ENCODE assay signal across 8 cellular contexts in the genomic region with DNA sequence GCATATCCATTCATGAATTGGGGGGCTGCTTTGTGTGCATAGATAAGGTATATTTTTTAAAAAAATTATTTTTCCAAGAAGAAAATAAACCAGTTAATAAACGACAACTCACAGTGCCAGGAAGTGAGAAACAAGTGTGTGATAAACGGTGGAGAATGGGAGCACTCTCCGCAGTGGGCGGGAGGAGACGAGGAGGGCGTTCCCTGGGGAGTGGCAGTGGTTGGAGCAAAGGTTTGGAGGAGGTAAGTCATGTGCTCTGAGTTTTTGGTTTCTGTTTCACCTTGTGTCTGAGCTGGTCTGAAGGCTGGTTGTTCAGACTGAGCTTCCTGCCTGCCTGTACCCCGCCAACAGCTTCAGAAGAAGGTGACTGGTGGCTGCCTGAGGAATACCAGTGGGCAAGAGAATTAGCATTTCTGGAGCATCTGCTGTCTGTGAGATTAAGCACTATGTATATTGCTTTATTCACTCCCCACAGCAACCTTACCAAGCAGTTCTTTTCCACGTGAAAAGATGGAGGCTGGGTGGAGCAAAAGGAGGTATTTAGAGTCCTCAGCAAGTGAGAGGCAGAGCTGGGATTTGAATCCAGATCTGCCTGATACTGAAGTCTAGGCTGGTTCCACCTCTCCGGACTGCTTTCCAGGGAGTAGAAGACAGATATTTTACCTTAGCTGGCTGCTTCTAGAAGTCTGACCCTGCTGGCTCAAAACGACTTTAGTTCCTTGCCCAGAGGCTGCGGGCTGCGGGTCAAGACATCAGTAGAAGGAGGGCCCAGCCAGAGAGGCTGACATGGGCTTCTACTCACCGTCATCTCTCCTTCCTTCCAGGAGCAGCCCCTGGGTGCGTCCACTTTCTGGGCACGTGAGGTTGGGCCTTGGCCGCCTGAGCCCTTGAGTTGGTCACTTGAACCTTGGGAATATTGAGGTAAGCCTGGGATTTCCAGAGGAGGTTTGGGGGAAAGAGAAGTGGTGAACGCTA.
DNase-seq lines count a peak whose midpoint lies in the region; FAIRE-seq and TF ChIP-seq lines count a peak whose summit lies in the region.

No MANE protein-coding gene starts in this region.

- POLR2A ChIA-PET in GM10248 (lab: Yijun Ruan, JAX), result interaction anchor here (0.8 to 1.0 kb wide), 5 partner anchors 27 to 547 kb away, joined by 3 to 4 read pairs (median 3); a partner anchor contains a TSS

- no peaks in the 10 kb centered on the region for H3K36me3 ChIP-seq in iPS-18a (ENCODE audit: control insufficient read depth, low read depth, low read length)

- no peak for TF ChIP-seq CTCF in GM10248 (IDR thresholded peaks at IDR 0.05; ENCODE audit: control extremely low read depth, extremely low read depth, low read depth, missing control alignments)

- TF ChIP-seq POLR2A in H54 (IDR thresholded peaks at IDR 0.05; ENCODE audit: low read depth, low read length), result peak; percentile 10; the same call in 1 of the 2 replicates

- H3K4me3 ChIP-seq in iPS-18a (ENCODE audit: low read length), result peak overlapping the region; percentile 8

- DNase-seq in GM10248 (ENCODE audit: extremely low spot score) (peak; percentile 83), H54 (ENCODE audit: insufficient read length, low spot score) (peak; percentile 59), Kasumi-1 (lab: John Stamatoyannopoulos, UW) (peak; percentile 99), SHP77 treated with DMSO at 0.1 percent for 48 hours (lab: John Stamatoyannopoulos, UW) (peak; percentile 82), activated gamma-delta T cell treated with Interleukin-2 at 50 U/mL for 16 hours (peak; percentile 76), NCI-H1930 (lab: John Stamatoyannopoulos, UW) (no peak)
- DNase-seq in stimulated activated CD4-positive, alpha-beta T cell treated with anti-CD3 and anti-CD28 coated beads, Interleukin-2, amount 100 ng/mL, for 4 hours (ENCODE audit: low read depth), result peak; percentile 82

- H3K27me3 ChIP-seq in iPS-18a (ENCODE audit: control insufficient read depth, insufficient read depth, low read length), result no peaks in the 10 kb centered on the region

- no peak overlapping the region for H3K9ac ChIP-seq in iPS-18a (ENCODE audit: low read length)

- no peaks in the 10 kb centered on the region for H3K4me1 ChIP-seq in iPS-18a (ENCODE audit: control insufficient read depth, low read depth, low read length)

- no peaks in the 10 kb centered on the region for H3K9me3 ChIP-seq in iPS-18a (ENCODE audit: control insufficient read depth, low read depth, low read length)

- no peak overlapping the region for H3K27ac ChIP-seq in iPS-18a (ENCODE audit: low read length)

- CTCF ChIA-PET in GM10248 (lab: Yijun Ruan, JAX), result interaction anchor here (0.6 to 3.6 kb wide), 47 partner anchors 10 to 762 kb away, joined by 3 to 95 read pairs (median 8); a partner anchor contains a TSS

- peak; percentile 97 for FAIRE-seq in H54 (lab: Jason Lieb, UNC)

Comparison
In these comparisons a context has a peak if more than half of its experiments do, and no peak if none do; other contexts are left out.
1. DNase-seq: peak in GM10248 (single experiment), H54 (single experiment), Kasumi-1 (2 of 2), SHP77 treated with DMSO at 0.1 percent for 48 hours (single experiment), activated gamma-delta T cell treated with Interleukin-2 at 50 U/mL for 16 hours (single experiment) and stimulated activated CD4-positive, alpha-beta T cell treated with anti-CD3 and anti-CD28 coated beads, Interleukin-2, amount 100 ng/mL, for 4 hours (single experiment); none in NCI-H1930 (0 of 2).